ENCODE assay signal across 26 cellular contexts in the genomic region with DNA sequence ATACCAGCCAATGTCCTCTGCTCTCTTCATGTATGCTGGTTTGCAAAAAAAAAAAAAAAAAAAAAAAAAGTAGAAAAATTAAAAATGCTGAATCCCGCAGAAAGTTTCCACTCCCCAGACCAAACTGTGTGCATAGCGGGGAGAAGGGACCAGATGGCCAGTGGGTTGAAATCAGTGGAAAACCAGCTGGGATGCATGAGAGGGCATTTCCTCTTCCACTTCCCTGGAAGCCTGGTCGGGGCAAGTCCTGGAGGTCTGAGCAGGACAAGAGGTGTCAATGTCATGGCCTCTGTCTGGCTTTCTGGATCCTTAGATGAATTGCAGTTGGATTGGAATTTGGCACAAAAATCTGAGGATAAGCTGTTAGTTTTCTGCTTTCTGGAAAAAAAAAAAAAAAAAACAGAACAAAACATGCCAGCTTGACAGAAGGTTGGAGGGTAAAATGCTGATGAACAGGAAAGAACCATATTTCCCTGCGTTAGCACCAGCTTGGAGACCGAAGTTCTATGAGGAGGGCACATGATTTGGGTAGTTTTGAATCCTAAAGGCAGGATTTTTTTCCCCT.
"Had no signal": no experiment of that assay in that cellular context is flagged by ENCODE, and none has a peak within 500 bp of the region (broad histone marks: within the 10 kb centered on the region; RNA-seq: fewer than 3 reads in every experiment).

No MANE protein-coding gene starts in this region.

- H3K4me1 ChIP-seq: parathyroid adenoma, psoas muscle, right lobe of liver, sigmoid colon, suprapubic skin, testis, tibial artery, transverse colon, upper lobe of right lung, uterus had no signal

- H3K36me3 ChIP-seq: neural progenitor cell, ovary, right lobe of liver, sigmoid colon, suprapubic skin, tibial artery, transverse colon, upper lobe of right lung, uterus had no signal

- ATAC-seq: natural killer cell; psoas muscle; right cardiac atrium; right lobe of liver; stimulated activated memory B cell treated with anti-CD40 and anti-IgM and Interleukin-4, amounts not matched to agents 10 μg/mL and 1 μg/mL and 100 μg/mL, for 72 hours; stimulated activated naive CD8-positive, alpha-beta T cell treated with anti-CD3 and anti-CD28 coated beads, Interleukin-15, amount 100 ng/mL, for 72 hours; stimulated activated naive CD8-positive, alpha-beta T cell treated with anti-CD3 and anti-CD28 coated beads, Interleukin-15, Interleukin-2, amounts not matched to agents 100 U/mL and 50 U/mL, for 24 hours; upper lobe of right lung had no signal

- H3K9me3 ChIP-seq: ovary, right lobe of liver, sigmoid colon, testis, tibial artery, transverse colon, upper lobe of right lung, uterus had no signal

- H3K4me3 ChIP-seq: neural progenitor cell, ovary, psoas muscle, right lobe of liver, sigmoid colon, suprapubic skin, testis, tibial artery, transverse colon, upper lobe of right lung, uterus had no signal

- H2AFZ ChIP-seq: neural progenitor cell, parathyroid adenoma had no signal

- H3K79me2 ChIP-seq: parathyroid adenoma had no signal

- H3K27me3 ChIP-seq: neural progenitor cell, ovary, right lobe of liver, sigmoid colon, suprapubic skin, testis, tibial artery, transverse colon, upper lobe of right lung, uterus had no signal

- DNase-seq: natural killer cell; occipital lobe; ovary; posterior cingulate gyrus; psoas muscle; right cardiac atrium; right lobe of liver; sigmoid colon; small intestine; stimulated activated CD4-positive, alpha-beta T cell treated with anti-CD3 and anti-CD28 coated beads, Interleukin-15, amount 100 ng/mL, for 24 hours; stimulated activated CD4-positive, alpha-beta T cell treated with anti-CD3 and anti-CD28 coated beads, Interleukin-2, amount 100 ng/mL, for 24 hours; stimulated activated CD4-positive, alpha-beta T cell treated with anti-CD3 and anti-CD28 coated beads, Interleukin-2, amount 100 ng/mL, for 48 hours; stimulated activated CD4-positive, alpha-beta T cell treated with anti-CD3 and anti-CD28 coated beads, Interleukin-4, amount 100 ng/mL, for 4 hours; stimulated activated CD8-positive, alpha-beta memory T cell treated with anti-CD3 and anti-CD28 coated beads, Interleukin-4, amount 100 ng/mL, for 48 hours; stimulated activated naive CD4-positive, alpha-beta T cell; stimulated activated naive CD8-positive, alpha-beta T cell treated with anti-CD3 and anti-CD28 coated beads, Interleukin-15, amount 100 ng/mL, for 72 hours; stimulated activated naive CD8-positive, alpha-beta T cell treated with anti-CD3 and anti-CD28 coated beads, Interleukin-15, Interleukin-2, amounts not matched to agents 100 U/mL and 50 U/mL, for 24 hours; testis; tibial artery; transverse colon; upper lobe of right lung; uterus had no signal

- H3K4me2 ChIP-seq: neural progenitor cell had no signal

- H3K9ac ChIP-seq: neural progenitor cell, parathyroid adenoma had no signal

- H3K27ac ChIP-seq: neural progenitor cell, ovary, parathyroid adenoma, psoas muscle, right lobe of liver, sigmoid colon, suprapubic skin, testis, tibial artery, transverse colon, upper lobe of right lung, uterus had no signal
